Comparison of ENCODE assay signal across 1 cellular context in genomic region chr22:32911526-32911925, GRCh38.
TF ChIP-seq lines count a peak whose summit lies in the region.

No MANE protein-coding gene starts in this region.

TF ChIP-seq in K562, 482 proteins besides CTCF, POLR2A, EP300 and RAD21 (continued from another document):
- TF ChIP-seq, protein P1, sequence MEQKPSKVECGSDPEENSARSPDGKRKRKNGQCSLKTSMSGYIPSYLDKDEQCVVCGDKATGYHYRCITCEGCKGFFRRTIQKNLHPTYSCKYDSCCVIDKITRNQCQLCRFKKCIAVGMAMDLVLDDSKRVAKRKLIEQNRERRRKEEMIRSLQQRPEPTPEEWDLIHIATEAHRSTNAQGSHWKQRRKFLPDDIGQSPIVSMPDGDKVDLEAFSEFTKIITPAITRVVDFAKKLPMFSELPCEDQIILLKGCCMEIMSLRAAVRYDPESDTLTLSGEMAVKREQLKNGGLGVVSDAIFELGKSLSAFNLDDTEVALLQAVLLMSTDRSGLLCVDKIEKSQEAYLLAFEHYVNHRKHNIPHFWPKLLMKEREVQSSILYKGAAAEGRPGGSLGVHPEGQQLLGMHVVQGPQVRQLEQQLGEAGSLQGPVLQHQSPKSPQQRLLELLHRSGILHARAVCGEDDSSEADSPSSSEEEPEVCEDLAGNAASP (IDR thresholded peaks at IDR 0.05) = no peak
- no peak for TF ChIP-seq SRSF9 (IDR thresholded peaks at IDR 0.05; ENCODE audit: borderline replicate concordance, low read depth, low read length)
- TF ChIP-seq CEBPG (CRISPR knock-in tag; IDR thresholded peaks at IDR 0.05) = no peak
- no peak for TF ChIP-seq CEBPG (tag; conservative IDR thresholded peaks at IDR 0.05 in 1 of 2, IDR thresholded peaks at IDR 0.05 in 1 of 2)
